Comparison of ENCODE assay signal across 28 cellular contexts in the genomic region with DNA sequence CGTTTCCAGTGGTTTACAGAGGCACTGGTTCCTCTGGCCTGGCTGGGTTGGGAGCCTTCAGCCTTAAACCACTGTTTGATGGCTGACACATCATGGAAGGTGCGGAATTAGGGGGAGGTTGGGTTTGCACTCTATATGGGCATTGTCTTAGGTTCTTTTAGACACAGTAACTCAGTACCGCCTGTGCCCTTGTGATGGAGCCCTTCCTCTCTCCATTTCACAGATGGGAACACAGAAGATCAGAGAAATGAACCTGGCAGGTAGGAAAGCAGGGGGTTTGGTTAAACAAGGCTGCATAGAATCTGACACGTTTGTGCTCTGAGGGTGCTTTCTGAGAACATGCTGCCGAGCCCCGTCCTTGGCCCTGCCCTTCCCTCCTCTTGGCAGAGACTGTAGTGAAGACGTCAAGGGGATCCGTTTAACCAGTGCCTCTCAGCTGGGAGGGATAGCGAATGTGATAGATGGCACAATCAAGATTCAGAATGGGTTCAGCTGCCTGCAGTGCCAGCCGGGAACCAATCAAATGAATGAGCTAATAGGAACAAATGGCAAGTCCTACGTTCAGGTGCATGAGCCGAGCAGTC.
"Had no signal": no experiment of that assay in that cellular context is flagged by ENCODE, and none has a peak within 500 bp of the region (broad histone marks: within the 10 kb centered on the region; RNA-seq: fewer than 3 reads in every experiment).

No MANE protein-coding gene starts in this region.

- H3K27me3 ChIP-seq: adrenal gland, body of pancreas, cardiac muscle cell, esophagus squamous epithelium, hepatocyte, right atrium auricular region, stomach, thyroid gland, upper lobe of left lung had no signal

- H3K27ac ChIP-seq: adrenal gland, body of pancreas, cardiac muscle cell, epithelial cell of prostate, esophagus squamous epithelium, hepatocyte, parathyroid adenoma, right atrium auricular region, stomach, thyroid gland, upper lobe of left lung had no signal

- H3K4me1 ChIP-seq: parathyroid adenoma, right atrium auricular region had no signal

- ATAC-seq: activated CD8-positive, alpha-beta T cell treated with anti-CD3 and anti-CD28 coated beads, Interleukin-2, amount 10 ng/mL, durations not matched to agents 7 days and 5 days; body of pancreas; left cardiac atrium; left ventricle myocardium superior; stimulated activated memory B cell treated with anti-CD40 and anti-IgM and Interleukin-4, amounts not matched to agents 10 μg/mL and 1 μg/mL and 100 μg/mL, for 72 hours had no signal

- H3K27ac Mint-ChIP-seq: activated CD8-positive, alpha-beta T cell treated with anti-CD3 and anti-CD28 coated beads, Interleukin-2, amount 10 ng/mL, durations not matched to agents 7 days and 5 days; activated naive CD4-positive, alpha-beta T cell treated with anti-CD3 and anti-CD28 coated beads for 36 hours; activated naive CD8-positive, alpha-beta T cell treated with anti-CD3 and anti-CD28 coated beads for 36 hours; nephron; stimulated activated memory B cell treated with anti-CD40 and anti-IgM and Interleukin-4, amounts not matched to agents 10 μg/mL and 1 μg/mL and 100 μg/mL, for 72 hours; T-helper 1 cell treated with Interleukin-12 subunit alpha and Interleukin-12 subunit beta and Interleukin-4 antibody, amounts not matched to agents 30 μg/mL and 1 μg/mL, for 36 hours had no signal

- H3K4me3 Mint-ChIP-seq: activated CD8-positive, alpha-beta T cell treated with anti-CD3 and anti-CD28 coated beads, Interleukin-2, amount 10 ng/mL, durations not matched to agents 7 days and 5 days; activated naive CD4-positive, alpha-beta T cell treated with anti-CD3 and anti-CD28 coated beads for 36 hours; activated naive CD8-positive, alpha-beta T cell treated with anti-CD3 and anti-CD28 coated beads for 36 hours; nephron; stimulated activated memory B cell treated with anti-CD40 and anti-IgM and Interleukin-4, amounts not matched to agents 10 μg/mL and 1 μg/mL and 100 μg/mL, for 72 hours; T-helper 1 cell treated with Interleukin-12 subunit alpha and Interleukin-12 subunit beta and Interleukin-4 antibody, amounts not matched to agents 30 μg/mL and 1 μg/mL, for 36 hours had no signal

- H3K4me2 ChIP-seq: hepatocyte, smooth muscle cell had no signal

- H2AFZ ChIP-seq: hepatocyte, parathyroid adenoma had no signal

- H3K36me3 ChIP-seq: adrenal gland, cardiac muscle cell, right atrium auricular region, thyroid gland had no signal

- H3K9me3 ChIP-seq: adrenal gland, body of pancreas, esophagus squamous epithelium, right atrium auricular region, stomach, thyroid gland, upper lobe of left lung had no signal

- H3K9ac ChIP-seq: parathyroid adenoma had no signal

- H3K9me3 Mint-ChIP-seq: activated naive CD4-positive, alpha-beta T cell treated with anti-CD3 and anti-CD28 coated beads for 36 hours; activated naive CD8-positive, alpha-beta T cell treated with anti-CD3 and anti-CD28 coated beads for 36 hours; nephron; stimulated activated memory B cell treated with anti-CD40 and anti-IgM and Interleukin-4, amounts not matched to agents 10 μg/mL and 1 μg/mL and 100 μg/mL, for 72 hours; T-helper 1 cell treated with Interleukin-12 subunit alpha and Interleukin-12 subunit beta and Interleukin-4 antibody, amounts not matched to agents 30 μg/mL and 1 μg/mL, for 36 hours had no signal

- H3K27me3 Mint-ChIP-seq: activated naive CD8-positive, alpha-beta T cell treated with anti-CD3 and anti-CD28 coated beads for 36 hours; stimulated activated memory B cell treated with anti-CD40 and anti-IgM and Interleukin-4, amounts not matched to agents 10 μg/mL and 1 μg/mL and 100 μg/mL, for 72 hours had no signal

- DNase-seq: activated CD8-positive, alpha-beta T cell treated with anti-CD3 and anti-CD28 coated beads, Interleukin-2, amount 10 ng/mL, durations not matched to agents 7 days and 5 days; activated effector memory CD4-positive, alpha-beta T cell treated with anti-CD3 and anti-CD28 coated beads, Interleukin-2, amount 50 U/mL, for 16 hours; activated naive CD4-positive, alpha-beta T cell treated with anti-CD3 and anti-CD28 coated beads for 36 hours; activated naive CD8-positive, alpha-beta T cell treated with anti-CD3 and anti-CD28 coated beads for 36 hours; aorta; body of pancreas; esophagus squamous epithelium; left cardiac atrium; left ventricle myocardium superior; nucleus accumbens; stimulated activated CD4-positive, alpha-beta T cell treated with anti-CD3 and anti-CD28 coated beads, Interleukin-1b, Interleukin-23, amount 100 ng/mL, for 48 hours; stimulated activated CD4-positive, alpha-beta T cell treated with anti-CD3 and anti-CD28 coated beads, Interleukin-4, amount 100 ng/mL, for 4 hours; stimulated activated CD8-positive, alpha-beta memory T cell treated with anti-CD3 and anti-CD28 coated beads, Interleukin-4, amount 100 ng/mL, for 48 hours; stomach; SW 1271; T-helper 9 cell; thyroid gland; upper lobe of left lung had no signal

- H3K4me3 ChIP-seq: adrenal gland, body of pancreas, cardiac muscle cell, esophagus squamous epithelium, hepatocyte, right atrium auricular region, smooth muscle cell, stomach, thyroid gland, upper lobe of left lung had no signal

- H3K79me2 ChIP-seq: hepatocyte, parathyroid adenoma had no signal
